26 cellular contexts compared by ENCODE assay signal in genomic region chrX:31540313-31540712, GRCh38.
"Had no signal": no experiment of that assay in that cellular context is flagged by ENCODE, and none has a peak within 500 bp of the region (broad histone marks: within the 10 kb centered on the region; RNA-seq: fewer than 3 reads in every experiment).

No MANE protein-coding gene starts in this region.

- H3K36me3 ChIP-seq: MG63 had no signal

- H3K27ac ChIP-seq: SK-N-MC, VCaP had no signal

- H3K9me3 ChIP-seq: MG63 had no signal

- ATAC-seq: activated naive CD4-positive, alpha-beta T cell treated with anti-CD3 and anti-CD28 coated beads, Interleukin-2, amount 50 U/mL, for 72 hours; activated naive CD8-positive, alpha-beta T cell treated with anti-CD3 and anti-CD28 coated beads, Interleukin-2, amount 50 U/mL, for 24 hours; activated T-cell treated with anti-CD3 and anti-CD28 coated beads, Interleukin-2, amount 50 U/mL, for 4 hours; Panc1; Right ventricle myocardium inferior; T-cell had no signal

- H3K27me3 ChIP-seq: MG63 had no signal

- H3K4me3 ChIP-seq: MG63, SK-N-MC had no signal

- DNase-seq: activated CD4-positive, alpha-beta memory T cell treated with anti-CD3 and anti-CD28 coated beads for 36 hours; activated CD4-positive, alpha-beta T cell treated with anti-CD3 and anti-CD28 coated beads, Interleukin-2, amount 10 ng/mL, durations not matched to agents 7 days and 5 days; activated CD4-positive, CD25-positive, alpha-beta regulatory T cell; activated CD8-positive, alpha-beta memory T cell treated with anti-CD3 and anti-CD28 coated beads for 24 hours; activated effector memory CD4-positive, alpha-beta T cell treated with anti-CD3 and anti-CD28 coated beads, Interleukin-2, amount 50 U/mL, for 16 hours; activated naive CD4-positive, alpha-beta T cell treated with Interleukin-2 at 50 U/mL for 16 hours; activated naive CD8-positive, alpha-beta T cell treated with anti-CD3 and anti-CD28 coated beads, Interleukin-2, amount 50 U/mL, for 24 hours; activated T-cell treated with anti-CD3 and anti-CD28 coated beads, Interleukin-2, amount 50 U/mL, for 4 hours; amygdala; MG63; NCI-H1048; NCI-H146; NCI-H187 treated with DMSO at 0.1 percent for 48 hours; NCI-H2081 treated with DMSO at 0.1 percent for 48 hours; NCI-H446 treated with DMSO at 0.1 percent for 48 hours; NCI-H524 treated with DMSO at 0.1 percent for 48 hours; NCI-H774; RPMI8226; T-cell; T-helper 2 cell; T1000 had no signal
